1 cellular context compared by ENCODE assay signal in the genomic region with DNA sequence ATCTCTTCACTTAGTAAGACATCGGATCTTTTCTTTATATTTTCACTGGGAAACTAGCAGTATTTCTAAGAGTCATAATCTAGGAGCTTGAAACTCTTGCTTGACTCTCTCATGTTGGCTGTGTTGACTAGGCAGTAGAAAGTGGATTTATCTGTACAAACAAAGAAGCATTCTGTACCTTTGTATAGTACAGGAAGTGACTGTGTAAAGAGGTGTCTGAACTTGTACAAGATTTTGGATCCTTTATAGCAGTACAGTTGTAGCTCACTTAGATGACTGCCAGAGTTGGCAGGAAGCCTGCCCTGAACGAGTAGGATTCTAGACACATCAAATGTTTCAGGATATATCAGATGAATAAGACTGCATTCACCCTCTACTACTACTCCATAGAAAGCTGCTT. TPM values are rescaled to one million over a fixed set of nuclear protein-coding genes. Genes with fewer than 3 reads are reported as not detected.
"Had no signal": no experiment of that assay in that cellular context is flagged by ENCODE, and none has a peak within 500 bp of the region (broad histone marks: within the 10 kb centered on the region; RNA-seq: fewer than 3 reads in every experiment).

No MANE protein-coding gene starts in this region.

RNA-seq across cellular contexts. Expression of a gene that starts 5.8 kb away (rescaled TPM):
- total RNA-seq: activated T-helper 2 cell treated with anti-CD3 and anti-CD28 coated beads, Interferon-gamma antibody, Interleukin-2, Interleukin-4, amounts not matched to agents 10 μg/mL and 5 μg/mL and 100 μg/mL, durations not matched to agents 14 hours and 24 hours and 36 hours had no signal
